In genomic region chr11:62020661-62021060, GRCh38 we compare ENCODE assay signal across 30 cellular contexts. TPM values are rescaled to one million over a fixed set of nuclear protein-coding genes. Genes with fewer than 3 reads are reported as not detected.
DNase-seq lines count a peak whose midpoint lies in the region; ATAC-seq and TF ChIP-seq lines count a peak whose summit lies in the region.
"Had no signal": no experiment of that assay in that cellular context is flagged by ENCODE, and none has a peak within 500 bp of the region (broad histone marks: within the 10 kb centered on the region; RNA-seq: fewer than 3 reads in every experiment).

No MANE protein-coding gene starts in this region.

- no peak overlapping the region for H3K27ac ChIP-seq in CD4-positive, alpha-beta memory T cell (ENCODE audit: low read depth, low read length)
- H3K27ac ChIP-seq in PC-3 (ENCODE audit: low read length), result no peak overlapping the region
- H3K27ac ChIP-seq in upper lobe of right lung, result no peak overlapping the region
- H3K27ac ChIP-seq: brain microvascular endothelial cell, epithelial cell of prostate, left ventricle myocardium inferior, Peyer's patch, SJCRH30, transverse colon, WERI-Rb-1 had no signal

- H3K9me3 ChIP-seq in CD4-positive, alpha-beta memory T cell (ENCODE audit: control insufficient read depth in 1 of 2, low read length in 2 of 2), result peaks cover 0 to 6% of the 10 kb centered on the region in 2 donors
- H3K9me3 ChIP-seq in PC-3 (ENCODE audit: low read length), result no peaks in the 10 kb centered on the region
- H3K9me3 ChIP-seq in upper lobe of right lung, result no peaks in the 10 kb centered on the region
- H3K9me3 ChIP-seq: Peyer's patch had no signal

- H3K36me3 ChIP-seq in CD4-positive, alpha-beta memory T cell (ENCODE audit: insufficient read depth, low read length), result no peaks in the 10 kb centered on the region
- H3K36me3 ChIP-seq in PC-3 (ENCODE audit: low read depth, low read length) (no peaks in the 10 kb centered on the region), upper lobe of right lung (no peaks in the 10 kb centered on the region)
- H3K36me3 ChIP-seq: brain microvascular endothelial cell, left ventricle myocardium inferior, Peyer's patch, SJCRH30, transverse colon, WERI-Rb-1 had no signal

- peaks cover 11% of the 10 kb centered on the region for H3K4me1 ChIP-seq in CD4-positive, alpha-beta memory T cell (ENCODE audit: insufficient read depth, low read length)
- H3K4me1 ChIP-seq in PC-3 (ENCODE audit: insufficient read depth, low read length) (peaks cover 18% of the 10 kb centered on the region), upper lobe of right lung (no peaks in the 10 kb centered on the region)
- H3K4me1 ChIP-seq: SJCRH30 had no signal

- no peaks in the 10 kb centered on the region for H3K9me2 ChIP-seq in PC-3 (replicated peaks; ENCODE audit: low read length)

- H3F3A ChIP-seq in PC-3 (ENCODE audit: low read length, unreplicated experiment), result peaks cover under 1% of the 10 kb centered on the region

- H3K4me2 ChIP-seq in PC-3 (ENCODE audit: low read length), result no peak overlapping the region; the same call in 1 of the 2 replicates

- H4K20me1 ChIP-seq in PC-3 (ENCODE audit: low read length), result no peaks in the 10 kb centered on the region

- ATAC-seq in PC-3, result no peak
- peak; percentile 6 for ATAC-seq in upper lobe of right lung
- ATAC-seq in GM18511 (IDR thresholded peaks at IDR 0.05; ENCODE audit: unreplicated experiment), result no peak
- ATAC-seq: CD8-positive, alpha-beta T cell; HCT116; stimulated activated memory B cell treated with anti-CD40 and anti-IgM and Interleukin-4, amounts not matched to agents 10 μg/mL and 1 μg/mL and 100 μg/mL, for 72 hours had no signal

- CTCF ChIA-PET in CD4-positive, alpha-beta memory T cell (lab: Charles Lee; ENCODE audit: partially characterized antibody), result no interaction called here
- CTCF ChIA-PET in PC-3 (lab: Charles Lee), result no interaction called here

- H3K9ac ChIP-seq in PC-3 (ENCODE audit: low read length), result no peak overlapping the region

- H3K4me3 Mint-ChIP-seq in CD4-positive, alpha-beta memory T cell, result no peak overlapping the region
- H3K4me3 Mint-ChIP-seq: activated naive CD4-positive, alpha-beta T cell treated with anti-CD3 and anti-CD28 coated beads, Interleukin-2, amount 50 U/mL, for 24 hours; CD8-positive, alpha-beta T cell; stimulated activated memory B cell treated with anti-CD40 and anti-IgM and Interleukin-4, amounts not matched to agents 10 μg/mL and 1 μg/mL and 100 μg/mL, for 72 hours had no signal

- H3K27ac Mint-ChIP-seq in CD4-positive, alpha-beta memory T cell, result peak overlapping the region in 4 of 7 donors; percentile 15 to 90 (median 75)
- H3K27ac Mint-ChIP-seq: activated naive CD4-positive, alpha-beta T cell treated with anti-CD3 and anti-CD28 coated beads, Interleukin-2, amount 50 U/mL, for 24 hours; activated T-helper 2 cell treated with anti-CD3 and anti-CD28 coated beads, Interferon-gamma antibody, Interleukin-2, Interleukin-4, amounts not matched to agents 10 μg/mL and 5 μg/mL and 100 μg/mL, durations not matched to agents 14 hours and 24 hours and 36 hours; CD8-positive, alpha-beta T cell; stimulated activated memory B cell treated with anti-CD40 and anti-IgM and Interleukin-4, amounts not matched to agents 10 μg/mL and 1 μg/mL and 100 μg/mL, for 72 hours had no signal

- 0 out of 2 replicates have a peak overlapping the region, but pooled peaks have one; percentile 13 for H2AFZ ChIP-seq in PC-3 (ENCODE audit: low read length)

- intact Hi-C loops in CD4-positive, alpha-beta memory T cell (cut with micrococcal nuclease), result no loop called here
- intact Hi-C loops in PC-3 (cut with micrococcal nuclease) (no loop called here), upper lobe of right lung (cut with DNase I) (no loop called here)

- no peaks in the 10 kb centered on the region for H3K27me3 ChIP-seq in CD4-positive, alpha-beta memory T cell (ENCODE audit: insufficient read depth, low read length)
- H3K27me3 ChIP-seq in PC-3 (ENCODE audit: low read length), result no peaks in the 10 kb centered on the region
- H3K27me3 ChIP-seq in upper lobe of right lung, result no peaks in the 10 kb centered on the region
- H3K27me3 ChIP-seq: brain microvascular endothelial cell, Peyer's patch, SJCRH30, transverse colon had no signal

- no peak for TF ChIP-seq CTCF in PC-3 (conservative IDR thresholded peaks at IDR 0.05; ENCODE audit: low read depth, low read length)
- no peak for TF ChIP-seq CTCF in upper lobe of right lung (IDR thresholded peaks at IDR 0.05)

- no peaks in the 10 kb centered on the region for H3K79me2 ChIP-seq in PC-3 (ENCODE audit: low read length)

- POLR2A ChIA-PET in CD4-positive, alpha-beta memory T cell (lab: Charles Lee; ENCODE audit: partially characterized antibody), result interaction anchor here (1.2 kb wide), 1 partner anchor 12 kb away, joined by 5 read pairs; no protein-coding TSS in a partner anchor
- POLR2A ChIA-PET in PC-3 (lab: Charles Lee; ENCODE audit: unreplicated experiment), result no interaction called here

- no peak for DNase-seq in CD4-positive, alpha-beta memory T cell
- peak; percentile 68 for DNase-seq in PC-3
- peak; percentile 58 for DNase-seq in iris pigment epithelial cell (ENCODE audit: low read depth)
- peak; percentile 54 for DNase-seq in upper lobe of right lung
- DNase-seq in Kasumi-1 (lab: John Stamatoyannopoulos, UW), result no peak
- DNase-seq in HuH-7.5 (ENCODE audit: low spot score), result no peak
- DNase-seq: activated CD4-positive, alpha-beta T cell treated with anti-CD3 and anti-CD28 coated beads for 48 hours; activated CD8-positive, alpha-beta memory T cell treated with anti-CD3 and anti-CD28 coated beads for 24 hours; activated T-cell treated with anti-CD3 and anti-CD28 coated beads for 4 hours; amniotic stem cell; brain microvascular endothelial cell; CD8-positive, alpha-beta T cell; effector CD8-positive, alpha-beta T cell; left ventricle myocardium inferior; mesendoderm; MV-4-11; NCI-H1436 treated with DMSO at 0.1 percent for 48 hours; NCI-H2107; NCI-H774; nucleus accumbens; Peyer's patch; SJCRH30; transverse colon; WERI-Rb-1 had no signal

- H3K9me3 Mint-ChIP-seq in CD4-positive, alpha-beta memory T cell, result peaks cover 0 to 14% (median 7%) of the 10 kb centered on the region in 8 donors

- H3K36me3 Mint-ChIP-seq in CD4-positive, alpha-beta memory T cell, result peaks cover 0 to 2% of the 10 kb centered on the region in 2 donors
- H3K36me3 Mint-ChIP-seq: CD8-positive, alpha-beta T cell; stimulated activated memory B cell treated with anti-CD40 and anti-IgM and Interleukin-4, amounts not matched to agents 10 μg/mL and 1 μg/mL and 100 μg/mL, for 72 hours had no signal

- H3K4me1 Mint-ChIP-seq in CD4-positive, alpha-beta memory T cell, result peaks cover 9 to 23% (median 15%) of the 10 kb centered on the region in 4 donors

- no peak overlapping the region for H3K4me3 ChIP-seq in CD4-positive, alpha-beta memory T cell (ENCODE audit: low read length in 2 of 2)
- H3K4me3 ChIP-seq in PC-3 (ENCODE audit: low read length) (no peak overlapping the region), upper lobe of right lung (no peak overlapping the region)
- H3K4me3 ChIP-seq: left ventricle myocardium inferior, Peyer's patch, SJCRH30, transverse colon had no signal

- no TSS peak for BruUV-seq in PC-3 (replicated peaks; lab: Mats Ljungman, UMichigan)

- no peaks in the 10 kb centered on the region for H3K27me3 Mint-ChIP-seq in CD4-positive, alpha-beta memory T cell
- H3K27me3 Mint-ChIP-seq: activated naive CD4-positive, alpha-beta T cell treated with anti-CD3 and anti-CD28 coated beads, Interleukin-2, amount 50 U/mL, for 24 hours; stimulated activated memory B cell treated with anti-CD40 and anti-IgM and Interleukin-4, amounts not matched to agents 10 μg/mL and 1 μg/mL and 100 μg/mL, for 72 hours had no signal

RNA-seq across cellular contexts. Expression of gene FTH1, which starts 53.2 kb away (rescaled TPM):
- 100 to 1,000 TPM; 695 to 763 TPM for total RNA-seq in CD4-positive, alpha-beta memory T cell
- polyA plus RNA-seq in CD4-positive, alpha-beta memory T cell, result 1,000 to 10,000 TPM; 3,123 to 3,378 TPM
- total RNA-seq in PC-3 (2014; rRNA removed), result 1,927 and 1,937 TPM in 2 replicates
- total RNA-seq in upper lobe of right lung, result 4,022 TPM

Comparison
In these comparisons a context has a peak if more than half of its experiments do, and no peak if none do; other contexts are left out.
1. DNase-seq: peak in PC-3 (single experiment), iris pigment epithelial cell (single experiment) and upper lobe of right lung (single experiment); none in CD4-positive, alpha-beta memory T cell (0 of 5), Kasumi-1 (0 of 2) and HuH-7.5 (single experiment).